In genomic region chr12:2286461-2287131, GRCh38 we compare ENCODE assay signal across 13 cellular contexts.
DNase-seq lines count a peak whose midpoint lies in the region; ATAC-seq and TF ChIP-seq lines count a peak whose summit lies in the region.
"Had no signal": no experiment of that assay in that cellular context is flagged by ENCODE, and none has a peak within 500 bp of the region (broad histone marks: within the 10 kb centered on the region; RNA-seq: fewer than 3 reads in every experiment).

No MANE protein-coding gene starts in this region.

- DNase-seq in GM03348 (ENCODE audit: low spot score) (peak; percentile 79), dedifferentiated amniotic fluid mesenchymal stem cell (ENCODE audit: extremely low spot score) (peak; percentile 89), left lung (no peak), spleen (peak; percentile 61)
- DNase-seq: activated CD8-positive, alpha-beta memory T cell treated with anti-CD3 and anti-CD28 coated beads, Interleukin-2, amount 50 U/mL, for 4 hours; MM.1S; naive B cell; RPMI8226; stimulated activated CD4-positive, alpha-beta T cell treated with anti-CD3 and anti-CD28 coated beads, Interleukin-12 subunit alpha, Interleukin-12 subunit beta, amount 100 ng/mL, for 4 hours had no signal

- 76 to 91% (median 80%) methylated on average over 9 of the region's 9 CpGs for WGBS in spleen, 5 donors

- TF ChIP-seq CTCF in left lung (IDR thresholded peaks at IDR 0.05) (no peak), spleen (IDR thresholded peaks at IDR 0.05 in 8 of 11, conservative IDR thresholded peaks at IDR 0.05 in 3 of 11) (no peak)

- peaks cover 28 to 48% of the 10 kb centered on the region in 2 donors for H3K4me1 ChIP-seq in left lung
- H3K4me1 ChIP-seq in spleen: peaks cover 7 to 82% (median 44%) of the 10 kb centered on the region in 6 donors

- H3K9me3 ChIP-seq in left lung (no peaks in the 10 kb centered on the region), spleen (no peaks in the 10 kb centered on the region)

- TF ChIP-seq POLR2A in spleen (IDR thresholded peaks at IDR 0.05): no peak

- intact Hi-C loops in left lung (cut with DNase I) (loop anchor here in 1 of 2 donors (10.0 kb wide), 1 partner anchor 232 kb away; the partner anchor contains the start of gene CACNA1C), spleen (cut with DNase I; ENCODE audit: low total_unique reads) (loop anchor here (10.0 kb wide), 1 partner anchor 232 kb away; the partner anchor contains the start of gene CACNA1C)

- H3K27me3 ChIP-seq in left lung (peaks cover 0 to 11% of the 10 kb centered on the region in 2 donors), spleen (replicated peaks in 1 of 7) (peaks cover 0 to 17% (median 0%) of the 10 kb centered on the region in 7 donors)

- H3K27ac ChIP-seq in left lung (peak overlapping the region; percentile 4 to 57), spleen (peak overlapping the region in 7 of 8 donors; percentile 5 to 66 (median 52))

- ATAC-seq in left lung (no peak), GM21723 (IDR thresholded peaks at IDR 0.05; ENCODE audit: unreplicated experiment) (no peak), GM21619 (IDR thresholded peaks at IDR 0.05; ENCODE audit: unreplicated experiment) (no peak), HG02885 (IDR thresholded peaks at IDR 0.05; ENCODE audit: poor library complexity, unreplicated experiment) (no peak), HG03439 (IDR thresholded peaks at IDR 0.05; ENCODE audit: unreplicated experiment) (no peak)

- H3K4me3 ChIP-seq in left lung (no peak overlapping the region), spleen (no peak overlapping the region)

- H3K36me3 ChIP-seq in left lung (no peaks in the 10 kb centered on the region), spleen (no peaks in the 10 kb centered on the region)

Comparison
In these comparisons a context has a peak if more than half of its experiments do, and no peak if none do; other contexts are left out.
1. DNase-seq: peak in GM03348 (single experiment), dedifferentiated amniotic fluid mesenchymal stem cell (single experiment) and spleen (single experiment); none in left lung (0 of 2).